10 cellular contexts compared by ENCODE assay signal in the genomic region with DNA sequence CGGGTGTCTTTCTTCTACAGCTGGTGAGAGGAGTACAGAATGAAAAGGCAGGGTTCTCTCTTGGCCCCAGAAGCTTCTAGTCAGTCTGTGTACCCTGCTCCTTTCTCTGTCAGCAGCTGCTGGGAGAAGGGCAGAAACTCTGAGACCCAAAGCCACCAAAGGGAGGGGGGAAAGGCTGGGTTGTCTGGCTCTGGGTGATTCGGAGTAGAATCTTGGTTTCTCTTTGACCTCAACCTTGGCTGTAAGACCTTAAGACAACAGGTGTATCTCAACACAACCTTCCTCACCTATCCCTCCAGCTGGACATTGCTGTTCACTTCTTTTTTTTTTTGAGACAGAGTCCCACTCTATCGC. TPM values are rescaled to one million over a fixed set of nuclear protein-coding genes. Genes with fewer than 3 reads are reported as not detected.
DNase-seq lines count a peak whose midpoint lies in the region; ATAC-seq and TF ChIP-seq lines count a peak whose summit lies in the region.
"Had no signal": no experiment of that assay in that cellular context is flagged by ENCODE, and none has a peak within 500 bp of the region (broad histone marks: within the 10 kb centered on the region; RNA-seq: fewer than 3 reads in every experiment).

No MANE protein-coding gene starts in this region.

- CTCF ChIA-PET in CD4-positive, alpha-beta T cell (lab: Charles Lee), result interaction anchor here (1.0 to 8.8 kb wide), 6 partner anchors 8 to 91 kb away, joined by 3 to 93 read pairs (median 4); no protein-coding TSS in a partner anchor

- H4K20me1 ChIP-seq in MM.1S (ENCODE audit: insufficient read depth, low read length), result no peaks in the 10 kb centered on the region

- TF ChIP-seq POLR2A in prostate gland (IDR thresholded peaks at IDR 0.05), result no peak

- no peaks in the 10 kb centered on the region for H3K27me3 ChIP-seq in CD4-positive, alpha-beta T cell (ENCODE audit: control insufficient read depth, insufficient read depth, low read length)
- H3K27me3 ChIP-seq in MM.1S (replicated peaks; ENCODE audit: insufficient read depth, low read length) (no peaks in the 10 kb centered on the region), prostate gland (replicated peaks; ENCODE audit: insufficient read depth) (no peaks in the 10 kb centered on the region)

- peak overlapping the region; percentile 44 for H3K27ac ChIP-seq in CD4-positive, alpha-beta T cell (ENCODE audit: low read depth, low read length)
- H3K27ac ChIP-seq in MM.1S (ENCODE audit: low read length) (peak overlapping the region; percentile 85), prostate gland (peak overlapping the region; percentile 88 to 97)

- H3K79me2 ChIP-seq in MM.1S (ENCODE audit: low read length), result peaks cover 10% of the 10 kb centered on the region

- no peaks in the 10 kb centered on the region for H3K9me3 Mint-ChIP-seq in CD4-positive, alpha-beta T cell
- H3K9me3 Mint-ChIP-seq in effector memory CD8-positive, alpha-beta T cell, result no peaks in the 10 kb centered on the region

- H2AFZ ChIP-seq in MM.1S (ENCODE audit: low read length), result peak overlapping the region; percentile 39

- TF ChIP-seq CTCF in CD4-positive, alpha-beta T cell (IDR thresholded peaks at IDR 0.05), result no peak
- no peak for TF ChIP-seq CTCF in MM.1S (IDR thresholded peaks at IDR 0.05; ENCODE audit: low read length)
- TF ChIP-seq CTCF in prostate gland (IDR thresholded peaks at IDR 0.05), result no peak

- intact Hi-C loops in CD4-positive, alpha-beta T cell (cut with DNase I, micrococcal nuclease), result no loop called here
- intact Hi-C loops in prostate gland (cut with DNase I), result no loop called here

- peak overlapping the region; percentile 59 for H3K4me3 Mint-ChIP-seq in CD4-positive, alpha-beta T cell
- peak overlapping the region; percentile 28 to 69 for H3K4me3 Mint-ChIP-seq in effector memory CD8-positive, alpha-beta T cell

- no peaks in the 10 kb centered on the region for H3K9me2 ChIP-seq in MM.1S (replicated peaks; ENCODE audit: insufficient read depth, low read length)

- H3K4me1 ChIP-seq in MM.1S (ENCODE audit: low read length), result peaks cover 46% of the 10 kb centered on the region
- H3K4me1 ChIP-seq in prostate gland (replicated peaks), result peaks cover 10% of the 10 kb centered on the region

- WGBS in prostate gland, result 53% methylated on average over 3 of the region's 3 CpGs

- no peaks in the 10 kb centered on the region for H3K36me3 ChIP-seq in MM.1S (replicated peaks; ENCODE audit: insufficient read depth, low read length)
- no peaks in the 10 kb centered on the region for H3K36me3 ChIP-seq in prostate gland

- H3F3A ChIP-seq in MM.1S (ENCODE audit: insufficient read depth, low read length), result peaks cover 35% of the 10 kb centered on the region

- H3K36me3 Mint-ChIP-seq in CD4-positive, alpha-beta T cell (ENCODE audit: low read depth), result peaks cover 19% of the 10 kb centered on the region
- H3K36me3 Mint-ChIP-seq in effector memory CD8-positive, alpha-beta T cell (ENCODE audit: insufficient read depth), result peaks cover 41% of the 10 kb centered on the region

- peak overlapping the region; percentile 99 for H3K27ac Mint-ChIP-seq in CD4-positive, alpha-beta T cell
- peak overlapping the region in 1 of 2 donors; percentile 99 for H3K27ac Mint-ChIP-seq in effector memory CD8-positive, alpha-beta T cell

- H3K9ac ChIP-seq in MM.1S (ENCODE audit: low read length), result peak overlapping the region; percentile 50; the same call in 1 of the 2 replicates

- no peaks in the 10 kb centered on the region for H3K9me3 ChIP-seq in CD4-positive, alpha-beta T cell (ENCODE audit: control insufficient read depth, low read length)
- no peaks in the 10 kb centered on the region for H3K9me3 ChIP-seq in MM.1S (replicated peaks; ENCODE audit: insufficient read depth, low read length)
- no peaks in the 10 kb centered on the region for H3K9me3 ChIP-seq in prostate gland

- DNase-seq in CD4-positive, alpha-beta T cell, result no peak
- DNase-seq in MM.1S (peak; percentile 83), prostate gland (ENCODE audit: low spot score) (no peak), NCI-H146 treated with DMSO at 0.1 percent for 48 hours (lab: John Stamatoyannopoulos, UW; ENCODE audit: unreplicated experiment) (no peak), COR-L47 (lab: John Stamatoyannopoulos, UW) (no peak), NCI-H748 treated with DMSO at 0.1 percent for 48 hours (lab: John Stamatoyannopoulos, UW) (no peak)
- no peak for DNase-seq in effector memory CD8-positive, alpha-beta T cell
- no peak for DNase-seq in central memory CD4-positive, alpha-beta T cell
- DNase-seq: cortex of kidney, hippocampal formation had no signal

- no peak for ATAC-seq in CD4-positive, alpha-beta T cell (ENCODE audit: poor library complexity)
- ATAC-seq in effector memory CD8-positive, alpha-beta T cell (replicated peaks), result no peak

- no peaks in the 10 kb centered on the region for H3K27me3 Mint-ChIP-seq in CD4-positive, alpha-beta T cell
- no peaks in the 10 kb centered on the region for H3K27me3 Mint-ChIP-seq in effector memory CD8-positive, alpha-beta T cell

- H3K4me2 ChIP-seq in MM.1S (ENCODE audit: low read depth, low read length), result peak overlapping the region; percentile 57

- H3K4me3 ChIP-seq in MM.1S (ENCODE audit: low read length) (peak overlapping the region; percentile 26), prostate gland (no peak overlapping the region)

- POLR2A ChIA-PET in CD4-positive, alpha-beta T cell (lab: Charles Lee), result interaction anchor here (1.0 to 1.8 kb wide), 6 partner anchors 10 to 176 kb away, joined by 3 to 7 read pairs (median 4); a partner anchor contains a TSS

- peaks cover 92% of the 10 kb centered on the region for H3K4me1 Mint-ChIP-seq in CD4-positive, alpha-beta T cell (ENCODE audit: low read depth)
- H3K4me1 Mint-ChIP-seq in effector memory CD8-positive, alpha-beta T cell (ENCODE audit: low read depth in 2 of 2), result peaks cover 70 to 82% of the 10 kb centered on the region in 2 donors

RNA-seq across cellular contexts. Expression of a gene that starts 3.3 kb away (rescaled TPM):
- 10 to 100 TPM; 29.6 to 34.1 TPM for total RNA-seq in CD4-positive, alpha-beta T cell
- total RNA-seq in prostate gland, result 10 to 100 TPM; 10.7 to 35.2 TPM

RNA-seq across cellular contexts. Expression of a gene that starts 18.1 kb away (rescaled TPM):
- total RNA-seq in CD4-positive, alpha-beta T cell, result 10 to 100 TPM; 77.0 to 79.2 TPM
- 100 to 1,000 TPM in 1 of 2 donors, 10 to 100 TPM in 1; 77.0 to 112 TPM for total RNA-seq in prostate gland

RNA-seq across cellular contexts. Expression of a gene that starts 36.6 kb away (rescaled TPM):
- total RNA-seq in CD4-positive, alpha-beta T cell, result 100 to 1,000 TPM; 195 to 207 TPM
- total RNA-seq in prostate gland, result 10 to 100 TPM; 59.8 to 94.3 TPM

RNA-seq across cellular contexts. Expression of a gene that starts 41.0 kb away (rescaled TPM):
- 10 to 100 TPM; 35.2 to 36.4 TPM for total RNA-seq in CD4-positive, alpha-beta T cell
- 10 to 100 TPM; 35.2 to 79.8 TPM for total RNA-seq in prostate gland

RNA-seq across cellular contexts. Expression of a gene that starts 49.5 kb away (rescaled TPM):
- 10 to 100 TPM; 82.9 to 85.3 TPM for total RNA-seq in CD4-positive, alpha-beta T cell
- total RNA-seq in prostate gland, result 100 to 1,000 TPM in 1 of 2 donors, 10 to 100 TPM in 1; 55.2 to 167 TPM
